Comparison of ENCODE assay signal across 9 cellular contexts in the genomic region with DNA sequence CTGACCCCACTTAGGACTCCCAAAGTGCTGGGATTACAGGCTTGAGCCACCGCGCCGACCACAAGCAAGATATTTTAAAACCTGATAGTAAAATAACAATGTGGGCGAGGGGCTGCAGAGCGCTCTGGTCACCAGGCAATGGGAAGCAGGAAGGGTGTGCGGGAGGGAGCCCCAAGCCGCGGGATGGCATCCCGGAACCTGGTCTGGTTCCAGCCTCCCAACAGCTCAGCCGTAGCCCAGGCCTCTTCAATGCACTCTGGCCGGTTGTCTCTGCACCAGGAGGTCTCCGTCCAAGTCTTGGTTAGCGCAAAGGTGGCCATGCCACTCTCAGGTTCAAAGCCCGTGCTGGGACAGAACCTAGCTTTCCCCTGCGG. TPM values are rescaled to one million over a fixed set of nuclear protein-coding genes. Genes with fewer than 3 reads are reported as not detected.
DNase-seq lines count a peak whose midpoint lies in the region; ATAC-seq and TF ChIP-seq lines count a peak whose summit lies in the region.
"Had no signal": no experiment of that assay in that cellular context is flagged by ENCODE, and none has a peak within 500 bp of the region (broad histone marks: within the 10 kb centered on the region; RNA-seq: fewer than 3 reads in every experiment).

No MANE protein-coding gene starts in this region.

- H3K23ac ChIP-seq in IMR-90 (ENCODE audit: low read depth, low read length), result 0 out of 2 replicates have a peak overlapping the region, but pooled peaks have one; percentile 42

- H3K18ac ChIP-seq in IMR-90 (ENCODE audit: low read depth, low read length), result no peak overlapping the region

- no peaks in the 10 kb centered on the region for H3K4me1 ChIP-seq in IMR-90 (ENCODE audit: control insufficient read depth, insufficient read depth, low read length)
- H3K4me1 ChIP-seq in mucosa of descending colon (ENCODE audit: low read depth), result peaks cover 21% of the 10 kb centered on the region

- no peak for TF ChIP-seq RAD21 in IMR-90 (IDR thresholded peaks at IDR 0.05; ENCODE audit: low read length)

- H3K4me3 ChIP-seq in AG10803 (ENCODE audit: low read length) (peak overlapping the region; percentile 52), IMR-90 (ENCODE audit: insufficient read depth, low read depth, low read length) (peak overlapping the region; percentile 45; the same call in 1 of the 2 replicates), mucosa of descending colon (no peak overlapping the region)

- peak overlapping the region; percentile 95 for H2AFZ ChIP-seq in IMR-90 (replicated peaks; ENCODE audit: low read length, poor library complexity)

- peak overlapping the region; percentile 68; the same call in 1 of the 2 replicates for H2BK120ac ChIP-seq in IMR-90 (ENCODE audit: low read depth, low read length)

- DNase-seq in AG10803 (ENCODE audit: low read depth) (no peak), IMR-90 (no peak), mucosa of descending colon (no peak), germinal center (ENCODE audit: low spot score) (no peak), epidermal melanocyte (ENCODE audit: insufficient read length, low spot score) (no peak)

- H2AK5ac ChIP-seq in IMR-90 (ENCODE audit: low read depth, low read length), result 0 out of 2 replicates have a peak overlapping the region, but pooled peaks have one; percentile 3

- 54% methylated on average over 11 of the region's 15 CpGs; no CpG with 5 or more reads in 1 of the 2 experiments for WGBS in IMR-90 (ENCODE audit: extremely low coverage in 2 of 2, insufficient read length in 1 of 2), 2 experiments

- peak overlapping the region; percentile 23 for H2AK9ac ChIP-seq in IMR-90 (replicated peaks; ENCODE audit: low read depth, low read length, poor library complexity)

- peaks cover 20% of the 10 kb centered on the region; the same call in 1 of the 2 replicates for H3K36me3 ChIP-seq in IMR-90 (ENCODE audit: control insufficient read depth, insufficient read depth, low read length)
- no peaks in the 10 kb centered on the region for H3K36me3 ChIP-seq in mucosa of descending colon (ENCODE audit: low read depth)

- H2BK5ac ChIP-seq in IMR-90 (ENCODE audit: low read depth, low read length, poor library complexity, severe bottlenecking), result no peak overlapping the region

- no peaks in the 10 kb centered on the region for H3K27me3 ChIP-seq in IMR-90 (ENCODE audit: control insufficient read depth, insufficient read depth, low read length)

- BruUV-seq in IMR-90 (replicated peaks; lab: Mats Ljungman, UMichigan), result no TSS peak

- peak overlapping the region; percentile 41 to 97; a peak in 2 of 4 replicates for H4K8ac ChIP-seq in IMR-90 (ENCODE audit: low read depth in 2 of 2, low read length in 2 of 2)

- H3K4me2 ChIP-seq in IMR-90 (ENCODE audit: low read depth, low read length), result peak overlapping the region; percentile 55

- dilution Hi-C loops in IMR-90 (cut with HindIII; ENCODE audit: low sequenced_read_pairs, unreplicated experiment), result no loop called here

- H3K27ac ChIP-seq in IMR-90 (ENCODE audit: insufficient read depth, low read length) (peak overlapping the region; percentile 36; the same call in 1 of the 2 replicates), cingulate gyrus (ENCODE audit: low read depth, low read length) (peak overlapping the region; percentile 91)

- CTCF ChIA-PET in IMR-90 (lab: Yijun Ruan, JAX), result interaction anchor here (1.2 to 1.5 kb wide), 2 partner anchors 13 to 30 kb away, joined by 5 to 7 read pairs; no protein-coding TSS in a partner anchor

- ATAC-seq in IMR-90 (ENCODE audit: low read depth) (no peak), mucosa of descending colon (no peak), HG02588 (IDR thresholded peaks at IDR 0.05; ENCODE audit: unreplicated experiment) (no peak)

- H3K9me1 ChIP-seq in IMR-90 (ENCODE audit: insufficient read depth, low read length), result no peaks in the 10 kb centered on the region

- H2BK15ac ChIP-seq in IMR-90 (ENCODE audit: low read depth, low read length), result no peak overlapping the region

- in situ Hi-C loops in IMR-90 (cut with MboI; ENCODE audit: low sequenced_read_pairs), result no loop called here

- H3K4me3 Mint-ChIP-seq in nephron, result peak overlapping the region; percentile 65 to 75 (median 70)

- peak overlapping the region; percentile 88 for H3K4ac ChIP-seq in IMR-90 (ENCODE audit: low read depth, low read length)

- peak overlapping the region; percentile 67 for H3K9ac ChIP-seq in IMR-90 (ENCODE audit: low read depth, low read length)

- H4K20me1 ChIP-seq in IMR-90 (ENCODE audit: insufficient read depth, low read length), result peaks cover 10% of the 10 kb centered on the region

- H3K79me1 ChIP-seq in IMR-90 (ENCODE audit: low read depth in 1 of 2, low read length in 2 of 2), result peaks cover 8 to 28% of the 10 kb centered on the region in 2 experiments

- H3K4me1 Mint-ChIP-seq in nephron, result no peaks in the 10 kb centered on the region

- no peak overlapping the region; the same call in 1 of the 2 replicates for H2BK20ac ChIP-seq in IMR-90 (ENCODE audit: low read depth, low read length)

- H3K14ac ChIP-seq in IMR-90 (replicated peaks; ENCODE audit: low read depth, low read length), result peak overlapping the region; percentile 63

- intact Hi-C loops in IMR-90 (cut with micrococcal nuclease) (no loop called here), mucosa of descending colon (cut with DNase I, micrococcal nuclease) (no loop called here)

- TF ChIP-seq POLR2A in IMR-90 (IDR thresholded peaks at IDR 0.05; ENCODE audit: low read depth, low read length), result no peak

- no peaks in the 10 kb centered on the region for H3K9me3 Mint-ChIP-seq in nephron

- peaks cover 81% of the 10 kb centered on the region for H3K27me3 Mint-ChIP-seq in nephron (ENCODE audit: low read depth)

- no peaks in the 10 kb centered on the region for H3K36me3 Mint-ChIP-seq in nephron (ENCODE audit: low read depth)

- POLR2A ChIA-PET in IMR-90 (lab: Charles Lee; ENCODE audit: unreplicated experiment), result interaction anchor here (0.5 to 0.6 kb wide), 2 partner anchors 10 to 56 kb away, joined by 4 to 8 read pairs; no protein-coding TSS in a partner anchor

- no peak overlapping the region for H3K27ac Mint-ChIP-seq in nephron

- TF ChIP-seq CTCF in AG10803 (conservative IDR thresholded peaks at IDR 0.05; ENCODE audit: low read length), result no peak
- no peak for TF ChIP-seq CTCF in IMR-90 (conservative IDR thresholded peaks at IDR 0.05; ENCODE audit: low read depth, low read length)
- no peak for TF ChIP-seq CTCF in nephron (IDR thresholded peaks at IDR 0.05; ENCODE audit: unreplicated experiment in 3 of 3)
- no peak for TF ChIP-seq CTCF in mucosa of descending colon (IDR thresholded peaks at IDR 0.05)

- H3K9me3 ChIP-seq in IMR-90 (ENCODE audit: control insufficient read depth, insufficient read depth, low read length), result no peaks in the 10 kb centered on the region
- H3K9me3 ChIP-seq in mucosa of descending colon, result no peaks in the 10 kb centered on the region

- peak overlapping the region; percentile 38; the same call in 1 of the 2 replicates for H4K91ac ChIP-seq in IMR-90 (ENCODE audit: insufficient read depth, low read depth, low read length)

- H3K56ac ChIP-seq in IMR-90 (ENCODE audit: extremely low read depth, insufficient read depth, low read length), result no peak overlapping the region

- H4K5ac ChIP-seq in IMR-90 (ENCODE audit: low read depth, low read length), result peak overlapping the region; percentile 52

TF ChIP-seq in IMR-90, 13 proteins besides CTCF, POLR2A, EP300 and RAD21 (continues in another document):
- no peak for TF ChIP-seq RFX5 (IDR thresholded peaks at IDR 0.05; ENCODE audit: low read depth, low read length)
- TF ChIP-seq, protein P1, sequence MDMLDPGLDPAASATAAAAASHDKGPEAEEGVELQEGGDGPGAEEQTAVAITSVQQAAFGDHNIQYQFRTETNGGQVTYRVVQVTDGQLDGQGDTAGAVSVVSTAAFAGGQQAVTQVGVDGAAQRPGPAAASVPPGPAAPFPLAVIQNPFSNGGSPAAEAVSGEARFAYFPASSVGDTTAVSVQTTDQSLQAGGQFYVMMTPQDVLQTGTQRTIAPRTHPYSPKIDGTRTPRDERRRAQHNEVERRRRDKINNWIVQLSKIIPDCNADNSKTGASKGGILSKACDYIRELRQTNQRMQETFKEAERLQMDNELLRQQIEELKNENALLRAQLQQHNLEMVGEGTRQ (IDR thresholded peaks at IDR 0.05; ENCODE audit: low read depth, low read length), result no peak
- TF ChIP-seq FOS (IDR thresholded peaks at IDR 0.05; ENCODE audit: low read depth, low read length), result no peak
- no peak for TF ChIP-seq RCOR1 (IDR thresholded peaks at IDR 0.05; ENCODE audit: insufficient replicate concordance, low read length)
- no peak for TF ChIP-seq MXI1 (IDR thresholded peaks at IDR 0.05; ENCODE audit: borderline replicate concordance, low read depth, low read length)
- no peak for TF ChIP-seq NFE2L2 (IDR thresholded peaks at IDR 0.05; ENCODE audit: low read depth, low read length)
- TF ChIP-seq MAZ (IDR thresholded peaks at IDR 0.05; ENCODE audit: borderline replicate concordance, low read depth, low read length), result no peak
- no peak for TF ChIP-seq CHD1 (IDR thresholded peaks at IDR 0.05; ENCODE audit: low read depth, low read length)
- no peak for TF ChIP-seq MAFK (IDR thresholded peaks at IDR 0.05; ENCODE audit: low read depth, low read length)

RNA-seq across cellular contexts. Expression of gene UAP1L1, which starts 0.7 kb away (rescaled TPM):
- total RNA-seq in IMR-90 (2012; rRNA removed) (2.3 and 2.5 TPM in 2 replicates), mucosa of descending colon (10 to 100 TPM; 10.5 to 13.6 (median 12.8) TPM)
- polyA plus RNA-seq in IMR-90 (2012; rRNA removed), result 8.7 and 9.8 TPM in 2 replicates
- 4.2 and 5.1 TPM in 2 replicates for polyA plus RNA-seq in IMR-90 (2012; cell fraction: cytosol; rRNA removed)
- polyA plus RNA-seq in IMR-90 (2012; cell fraction: nucleus; rRNA removed; ENCODE audit: low replicate concordance), result 45.6 and 69.6 TPM in 2 replicates

RNA-seq across cellular contexts. Expression of gene SAPCD2, which starts 6.3 kb away (rescaled TPM):
- total RNA-seq in IMR-90 (2012; rRNA removed) (3.3 and 3.4 TPM in 2 replicates), mucosa of descending colon (10 to 100 TPM in 1 of 3 donors, 1 to 10 TPM in 2; 2.7 to 11.2 (median 6.0) TPM)
- polyA plus RNA-seq in IMR-90 (2012; rRNA removed), result 4.9 and 6.4 TPM in 2 replicates
- 3.1 and 4.5 TPM in 2 replicates for polyA plus RNA-seq in IMR-90 (2012; cell fraction: cytosol; rRNA removed)
- 3.0 and 9.5 TPM in 2 replicates for polyA plus RNA-seq in IMR-90 (2012; cell fraction: nucleus; rRNA removed; ENCODE audit: low replicate concordance)

RNA-seq across cellular contexts. Expression of gene MAN1B1, which starts 10.2 kb away (rescaled TPM):
- total RNA-seq in IMR-90 (2012; rRNA removed), result 25.0 and 28.7 TPM in 2 replicates
- 49.8 and 55.1 TPM in 2 replicates for polyA plus RNA-seq in IMR-90 (2012; rRNA removed)
- polyA plus RNA-seq in IMR-90 (2012; cell fraction: cytosol; rRNA removed), result 54.5 and 68.5 TPM in 2 replicates
- 89.2 and 183 TPM in 2 replicates for polyA plus RNA-seq in IMR-90 (2012; cell fraction: nucleus; rRNA removed; ENCODE audit: low replicate concordance)
- 10 to 100 TPM; 36.1 to 55.4 (median 52.7) TPM for total RNA-seq in mucosa of descending colon

RNA-seq across cellular contexts. Expression of gene ENTPD2, which starts 22.8 kb away (rescaled TPM):
- total RNA-seq in IMR-90 (2012; rRNA removed), result not detected in 2 replicates
- polyA plus RNA-seq in IMR-90 (2012; rRNA removed), result not detected in 2 replicates
- not detected in 2 replicates for polyA plus RNA-seq in IMR-90 (2012; cell fraction: cytosol; rRNA removed)
- polyA plus RNA-seq in IMR-90 (2012; cell fraction: nucleus; rRNA removed; ENCODE audit: low replicate concordance), result 0.09 TPM in 1 of 2 replicates, not detected in the other
- 10 to 100 TPM in 2 of 3 donors, 1 to 10 TPM in 1; 7.7 to 26.8 (median 10.7) TPM for total RNA-seq in mucosa of descending colon
- total RNA-seq: T-helper 1 cell treated with Interleukin-12 subunit alpha and Interleukin-12 subunit beta and Interleukin-4 antibody, amounts not matched to agents 30 ng/mL and 1 ng/mL, for 36 hours had no signal

RNA-seq across cellular contexts. Expression of gene NPDC1, which starts 30.6 kb away (rescaled TPM):
- total RNA-seq in IMR-90 (2012; rRNA removed) (2.7 and 2.8 TPM in 2 replicates), mucosa of descending colon (100 to 1,000 TPM in 1 of 3 donors, 10 to 100 TPM in 2; 78.6 to 177 (median 83.0) TPM)
- 58.1 and 74.0 TPM in 2 replicates for polyA plus RNA-seq in IMR-90 (2012; rRNA removed)
- 57.6 and 91.2 TPM in 2 replicates for polyA plus RNA-seq in IMR-90 (2012; cell fraction: cytosol; rRNA removed)
- polyA plus RNA-seq in IMR-90 (2012; cell fraction: nucleus; rRNA removed; ENCODE audit: low replicate concordance), result 327 and 712 TPM in 2 replicates
